ENCODE assay signal across 11 cellular contexts in the genomic region with DNA sequence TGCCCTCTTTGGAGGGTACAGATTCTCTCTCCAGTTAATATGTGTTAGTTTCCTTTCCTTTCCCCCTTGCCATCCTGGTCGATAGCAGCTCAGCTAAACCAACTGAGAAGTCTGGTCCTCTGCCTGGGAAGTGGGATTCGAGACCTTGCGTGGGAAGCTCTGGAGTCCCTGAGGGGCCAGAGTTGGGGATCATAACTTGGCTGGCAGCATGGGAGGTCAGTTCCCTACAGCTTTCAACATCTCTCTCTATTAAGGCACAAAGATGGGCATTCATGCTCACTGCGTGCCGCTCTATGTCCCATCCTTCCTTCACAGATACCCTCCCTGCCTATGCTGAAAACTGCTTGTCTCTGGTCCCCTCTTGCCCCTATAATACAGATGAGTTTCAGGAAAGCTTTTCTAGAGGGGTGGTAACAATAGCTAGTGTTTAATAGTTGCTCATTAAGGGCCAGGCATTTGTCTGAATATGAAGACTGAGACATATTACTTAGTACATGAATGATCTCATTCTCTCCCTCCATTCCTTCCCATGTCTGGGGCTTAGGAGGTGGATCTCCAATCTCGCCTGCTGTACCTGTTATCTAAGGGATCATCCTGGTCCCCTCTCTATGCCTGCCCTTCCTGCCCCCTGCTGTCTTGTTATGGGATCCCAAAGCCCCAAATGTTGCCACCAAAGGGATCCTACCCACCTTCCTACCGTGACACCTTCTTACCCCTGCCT. TPM values are rescaled to one million over a fixed set of nuclear protein-coding genes. Genes with fewer than 3 reads are reported as not detected.
A peak's percentile ranks its signal among the peaks of the same experiment; 100 is the strongest.
DNase-seq lines count a peak whose midpoint lies in the region; ATAC-seq and TF ChIP-seq lines count a peak whose summit lies in the region.
"Had no signal": no experiment of that assay in that cellular context is flagged by ENCODE, and none has a peak within 500 bp of the region (broad histone marks: within the 10 kb centered on the region; RNA-seq: fewer than 3 reads in every experiment).

No MANE protein-coding gene starts in this region.

- H3K9me3 ChIP-seq in right atrium auricular region (no peaks in the 10 kb centered on the region), mesodermal cell (ENCODE audit: control insufficient read depth, low read length) (no peaks in the 10 kb centered on the region)
- H3K9me3 ChIP-seq: BE2C, SJSA1 had no signal

- no peak for ATAC-seq in Right ventricle myocardium inferior

- peak overlapping the region; percentile 95 to 98 for H3K27ac ChIP-seq in right atrium auricular region
- H3K27ac ChIP-seq in mesodermal cell (ENCODE audit: low read depth, low read length, severe bottlenecking) = peak overlapping the region; percentile 5
- peak overlapping the region; percentile 72 for H3K27ac ChIP-seq in urinary bladder (ENCODE audit: low read depth)
- H3K27ac ChIP-seq: SJSA1 had no signal

- H3K4me1 ChIP-seq in right atrium auricular region = peaks cover 0 to 85% of the 10 kb centered on the region in 2 donors
- H3K4me1 ChIP-seq in mesodermal cell (ENCODE audit: control insufficient read depth, insufficient read depth, low read length, poor library complexity, severe bottlenecking) = peaks cover 51% of the 10 kb centered on the region
- H3K4me1 ChIP-seq in urinary bladder (ENCODE audit: insufficient read depth) = peaks cover 6% of the 10 kb centered on the region

- intact Hi-C loops in Right ventricle myocardium inferior (cut with DNase I) = loop anchor here (5.0 kb wide), 1 partner anchor 36 kb away; no protein-coding TSS in a partner anchor

- no peak overlapping the region for H3K4me3 ChIP-seq in right atrium auricular region
- H3K4me3 ChIP-seq in mesodermal cell (ENCODE audit: extremely low read depth, insufficient read depth, low read length, poor library complexity, severe bottlenecking) = no peak overlapping the region
- no peak overlapping the region for H3K4me3 ChIP-seq in urinary bladder (ENCODE audit: low read depth, low read length)
- H3K4me3 ChIP-seq: SJSA1 had no signal

- H3K27me3 ChIP-seq in right atrium auricular region = no peaks in the 10 kb centered on the region
- H3K27me3 ChIP-seq: BE2C, SJSA1 had no signal

- 86 to 100% methylated on average over 4 to 5 of the region's 7 CpGs for WGBS in mesodermal cell (ENCODE audit: insufficient coverage in 2 of 2), 2 experiments
- WGBS in urinary bladder = 69% methylated on average over 7 of the region's 7 CpGs

- H3K36me3 ChIP-seq in right atrium auricular region (peaks cover 17% of the 10 kb centered on the region), mesodermal cell (ENCODE audit: control insufficient read depth, insufficient read depth, low read length) (no peaks in the 10 kb centered on the region), urinary bladder (ENCODE audit: insufficient read depth) (no peaks in the 10 kb centered on the region)

- DNase-seq in right atrium auricular region (ENCODE audit: low spot score) = no peak
- no peak for DNase-seq in Right ventricle myocardium inferior (ENCODE audit: missing footprints)
- no peak for DNase-seq in cerebellar nuclear complex (lab: John Stamatoyannopoulos, UW)
- no peak for DNase-seq in stimulated activated CD4-positive, alpha-beta T cell treated with anti-CD3 and anti-CD28 coated beads, Interleukin-4, amount 100 ng/mL, for 4 hours
- DNase-seq: effector CD8-positive, alpha-beta T cell; islet precursor cell; NCI-H2081 treated with DMSO at 0.1 percent for 48 hours had no signal

- no peak for TF ChIP-seq CTCF in right atrium auricular region (IDR thresholded peaks at IDR 0.05)

RNA-seq across cellular contexts. Expression of a gene that starts 10.8 kb away (rescaled TPM):
- 10 to 100 TPM; 60.3 to 69.0 TPM for total RNA-seq in right atrium auricular region
- 88.3 TPM for total RNA-seq in Right ventricle myocardium inferior
- 20.7 TPM for polyA plus RNA-seq in mesodermal cell (2013, experiment 1 of 2)
- 21.5 TPM for polyA plus RNA-seq in mesodermal cell (2013, experiment 2 of 2)
- 35.5 TPM for total RNA-seq in urinary bladder
- 76.3 TPM for polyA plus RNA-seq in urinary bladder

RNA-seq across cellular contexts. Expression of a gene that starts 19.4 kb away (rescaled TPM):
- 10 to 100 TPM; 44.2 to 44.7 TPM for total RNA-seq in right atrium auricular region
- total RNA-seq in Right ventricle myocardium inferior = 53.9 TPM
- 73.9 TPM for polyA plus RNA-seq in mesodermal cell (2013, experiment 1 of 2)
- 73.6 TPM for polyA plus RNA-seq in mesodermal cell (2013, experiment 2 of 2)
- 45.8 TPM for total RNA-seq in urinary bladder
- 52.4 TPM for polyA plus RNA-seq in urinary bladder

RNA-seq across cellular contexts. Expression of a gene that starts 26.8 kb away (rescaled TPM):
- total RNA-seq in right atrium auricular region (1 to 10 TPM; 8.3 to 9.9 TPM), Right ventricle myocardium inferior (24.9 TPM), urinary bladder (2.0 TPM)
- polyA plus RNA-seq in mesodermal cell (2013, experiment 1 of 2) = 8.1 TPM
- 6.0 TPM for polyA plus RNA-seq in mesodermal cell (2013, experiment 2 of 2)
- 18.1 TPM for polyA plus RNA-seq in urinary bladder

RNA-seq across cellular contexts. Expression of a gene that starts 48.2 kb away (rescaled TPM):
- total RNA-seq in right atrium auricular region (10 to 100 TPM; 42.2 to 52.5 TPM), Right ventricle myocardium inferior (51.4 TPM), urinary bladder (81.3 TPM)
- 81.0 TPM for polyA plus RNA-seq in mesodermal cell (2013, experiment 1 of 2)
- polyA plus RNA-seq in mesodermal cell (2013, experiment 2 of 2) = 79.8 TPM
- 70.9 TPM for polyA plus RNA-seq in urinary bladder

RNA-seq across cellular contexts. Expression of a gene that starts 58.4 kb away (rescaled TPM):
- total RNA-seq in right atrium auricular region = 1 to 10 TPM in 1 of 2 donors, not detected in 1; 1.3 TPM
- total RNA-seq in Right ventricle myocardium inferior = not detected
- polyA plus RNA-seq in mesodermal cell (2013, experiment 1 of 2) = not detected
- polyA plus RNA-seq in mesodermal cell (2013, experiment 2 of 2) = not detected
- not detected for total RNA-seq in urinary bladder
- polyA plus RNA-seq in urinary bladder = 2.3 TPM
- total RNA-seq: SJSA1 had no signal

Comparison
In these comparisons a context has a peak if more than half of its experiments do, and no peak if none do; other contexts are left out.
1. H3K27ac ChIP-seq: peak in every context shown above with its lines; median percentile 96 in right atrium auricular region; 72 in urinary bladder; 5 in mesodermal cell.